ENCODE assay signal across 19 cellular contexts in genomic region chr11:16052750-16053149, GRCh38.
DNase-seq lines count a peak whose midpoint lies in the region; ATAC-seq, FAIRE-seq and TF ChIP-seq lines count a peak whose summit lies in the region.
"Had no signal": no experiment of that assay in that cellular context is flagged by ENCODE, and none has a peak within 500 bp of the region (broad histone marks: within the 10 kb centered on the region; RNA-seq: fewer than 3 reads in every experiment).

No MANE protein-coding gene starts in this region.

- no peaks in the 10 kb centered on the region for H3K27me3 ChIP-seq in bronchial epithelial cell (ENCODE audit: control insufficient read depth, insufficient read depth, low read length)
- no peaks in the 10 kb centered on the region for H3K27me3 ChIP-seq in small intestine (ENCODE audit: control insufficient read depth in 2 of 2, insufficient read depth in 2 of 2, low read length in 2 of 2)
- H3K27me3 ChIP-seq: BLaER1 treated with 17β-estradiol and CSF1 and Interleukin-3, amounts not matched to agents 10 nM and 100 nM had no signal

- no peak for DNase-seq in bronchial epithelial cell (ENCODE audit: low read depth)
- no peak for DNase-seq in islet precursor cell
- DNase-seq in small intestine = no peak
- no peak for DNase-seq in NCI-H187 (lab: John Stamatoyannopoulos, UW)
- DNase-seq: CD8-positive, alpha-beta T cell; DMS 273 treated with DMSO at 0.1 percent for 48 hours; DMS53; DND-41; EL; H9; KG1 had no signal

- H3K36me3 ChIP-seq in bronchial epithelial cell (ENCODE audit: control insufficient read depth, insufficient read depth, low read length) (no peaks in the 10 kb centered on the region), small intestine (ENCODE audit: control insufficient read depth in 2 of 2, insufficient read depth in 2 of 2, low read length in 2 of 2) (peaks cover 0 to 8% of the 10 kb centered on the region in 2 donors)
- H3K36me3 ChIP-seq: BLaER1 treated with 17β-estradiol and CSF1 and Interleukin-3, amounts not matched to agents 10 nM and 100 nM had no signal

- peak; percentile 7 for FAIRE-seq in bronchial epithelial cell (lab: Jason Lieb, UNC)
- FAIRE-seq in small intestine (lab: Jason Lieb, UNC) = no peak
- FAIRE-seq: GM12892, GM18507, GM19239, H1 had no signal

- no peaks in the 10 kb centered on the region for H3K4me1 ChIP-seq in small intestine (ENCODE audit: control insufficient read depth in 2 of 2, insufficient read depth in 1 of 2, low read depth in 1 of 2, low read length in 1 of 2)
- H3K4me1 ChIP-seq: BLaER1 treated with 17β-estradiol and CSF1 and Interleukin-3, amounts not matched to agents 10 nM and 100 nM had no signal

- no peaks in the 10 kb centered on the region for H3K9me3 ChIP-seq in small intestine (ENCODE audit: control insufficient read depth, low read depth)
- H3K9me3 ChIP-seq: BLaER1 treated with 17β-estradiol and CSF1 and Interleukin-3, amounts not matched to agents 10 nM and 100 nM had no signal

- no peak overlapping the region for H3K27ac ChIP-seq in small intestine (ENCODE audit: low read depth in 1 of 2, low read length in 1 of 2)
- H3K27ac ChIP-seq: BLaER1 treated with 17β-estradiol and CSF1 and Interleukin-3, amounts not matched to agents 10 nM and 100 nM had no signal

- 76 to 86% (median 77%) methylated on average over 1 of the region's 1 CpG for WGBS in small intestine, 3 donors

- ATAC-seq in GM18868 (IDR thresholded peaks at IDR 0.05; ENCODE audit: unreplicated experiment) (peak; percentile 70), HG03432 (IDR thresholded peaks at IDR 0.05; ENCODE audit: unreplicated experiment) (peak; percentile 54), GM19023 (IDR thresholded peaks at IDR 0.05; ENCODE audit: unreplicated experiment) (no peak)
- ATAC-seq: CD8-positive, alpha-beta T cell had no signal

- H3K4me3 ChIP-seq in bronchial epithelial cell (ENCODE audit: low read depth, low read length) (no peak overlapping the region), small intestine (ENCODE audit: low read depth in 1 of 2, low read length in 2 of 2) (no peak overlapping the region)
- H3K4me3 ChIP-seq: BLaER1 treated with 17β-estradiol and CSF1 and Interleukin-3, amounts not matched to agents 10 nM and 100 nM had no signal

- no peak for TF ChIP-seq CTCF in bronchial epithelial cell (IDR thresholded peaks at IDR 0.05; ENCODE audit: insufficient read depth, low read length, severe bottlenecking)
